22 cellular contexts compared by ENCODE assay signal in the genomic region with DNA sequence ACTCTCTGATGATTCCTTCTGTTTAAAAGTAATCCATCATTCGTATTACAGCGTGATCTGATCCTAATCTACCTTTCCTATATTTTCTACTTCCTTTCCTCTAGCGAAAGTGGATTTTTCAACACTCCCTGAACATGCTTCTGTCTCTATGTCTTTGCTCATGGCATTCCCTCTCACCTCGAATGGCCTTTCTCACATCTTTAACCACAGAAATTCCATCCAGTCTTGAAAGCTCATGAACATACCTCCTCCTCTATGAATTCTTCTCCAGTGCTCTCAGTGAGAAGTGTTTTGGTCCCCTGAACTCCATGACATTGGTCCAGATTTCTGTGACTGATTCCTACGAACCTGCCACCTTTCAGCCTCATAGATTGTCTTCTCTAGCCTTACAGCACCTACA.
DNase-seq lines count a peak whose midpoint lies in the region; ATAC-seq, FAIRE-seq and TF ChIP-seq lines count a peak whose summit lies in the region.
"Had no signal": no experiment of that assay in that cellular context is flagged by ENCODE, and none has a peak within 500 bp of the region (broad histone marks: within the 10 kb centered on the region; RNA-seq: fewer than 3 reads in every experiment).

No MANE protein-coding gene starts in this region.

- no peaks in the 10 kb centered on the region for H3K4me1 ChIP-seq in mesenchymal stem cell (ENCODE audit: control insufficient read depth, insufficient read depth, low read depth, low read length)
- peaks cover 10 to 11% of the 10 kb centered on the region in 2 donors for H3K4me1 ChIP-seq in thyroid gland
- H3K4me1 ChIP-seq: A549, Caco-2 had no signal

- H3K27me3 ChIP-seq in mesenchymal stem cell (ENCODE audit: control insufficient read depth in 1 of 2, insufficient read depth in 1 of 2, low read length in 2 of 2), result no peaks in the 10 kb centered on the region
- H3K27me3 ChIP-seq in thyroid gland, result no peaks in the 10 kb centered on the region

- no peaks in the 10 kb centered on the region for H3K36me3 ChIP-seq in mesenchymal stem cell (ENCODE audit: control insufficient read depth in 1 of 2, insufficient read depth in 2 of 2, low read depth in 1 of 2, low read length in 2 of 2)
- H3K36me3 ChIP-seq in thyroid gland, result no peaks in the 10 kb centered on the region

- no peak overlapping the region for H2BK5ac ChIP-seq in mesenchymal stem cell (ENCODE audit: low read depth, low read length, poor library complexity, severe bottlenecking)

- H3K4me3 ChIP-seq in astrocyte of the spinal cord (ENCODE audit: low read depth, low read length), result no peak overlapping the region
- no peak overlapping the region for H3K4me3 ChIP-seq in mesenchymal stem cell (ENCODE audit: insufficient read depth in 1 of 2, low read depth in 1 of 2, low read length in 2 of 2)
- no peak overlapping the region for H3K4me3 ChIP-seq in thyroid gland (replicated peaks in 1 of 3)
- H3K4me3 ChIP-seq: A549, GM23248 had no signal

- no peak overlapping the region for H3K18ac ChIP-seq in mesenchymal stem cell (ENCODE audit: low read depth in 1 of 2, low read length in 2 of 2)

- peak; percentile 1 for DNase-seq in M059J (ENCODE audit: low read depth)
- DNase-seq in astrocyte of the spinal cord (ENCODE audit: low read depth, low spot score), result peak; percentile 16
- DNase-seq in mesenchymal stem cell, result peak; percentile 2
- peak; percentile 10 for DNase-seq in urothelium cell line (ENCODE audit: low spot score)
- DNase-seq in GM13977 (ENCODE audit: low spot score), result no peak
- DNase-seq in HUDEP-2 (lab: John Stamatoyannopoulos, UW; ENCODE audit: unreplicated experiment in 76 of 76), result no peak
- DNase-seq in thyroid gland, result no peak
- DNase-seq: AML-193; Caco-2; CD4-positive, alpha-beta T cell; GM23248; HFFc6; KBM-7 had no signal

- no peak overlapping the region for H4K8ac ChIP-seq in mesenchymal stem cell (ENCODE audit: low read length)

- ATAC-seq in GM21360 (IDR thresholded peaks at IDR 0.05; ENCODE audit: unreplicated experiment), result no peak
- ATAC-seq: A549, HCT116, HepG2 had no signal

- no peak overlapping the region for H3K14ac ChIP-seq in mesenchymal stem cell (ENCODE audit: low read length in 2 of 2)

- H3K4me2 ChIP-seq in mesenchymal stem cell (ENCODE audit: low read length, poor library complexity, severe bottlenecking), result no peak overlapping the region
- H3K4me2 ChIP-seq: A549 had no signal

- H3K9ac ChIP-seq in mesenchymal stem cell (ENCODE audit: low read length), result no peak overlapping the region
- H3K9ac ChIP-seq: GM23248 had no signal

- H3K4ac ChIP-seq in mesenchymal stem cell (ENCODE audit: low read depth in 1 of 2, low read length in 2 of 2), result no peak overlapping the region

- intact Hi-C loops in thyroid gland (cut with DNase I), result no loop called here

- H2BK12ac ChIP-seq in mesenchymal stem cell (ENCODE audit: low read length in 2 of 2), result no peak overlapping the region

- TF ChIP-seq POLR2A in thyroid gland (IDR thresholded peaks at IDR 0.05), result no peak

- no peak overlapping the region for H2AFZ ChIP-seq in mesenchymal stem cell (ENCODE audit: low read depth, low read length)
- H2AFZ ChIP-seq: GM23248 had no signal

- WGBS in mesenchymal stem cell, result 75% methylated on average over 4 of the region's 5 CpGs
- WGBS in thyroid gland, 2 donors, result 81 to 90% methylated on average over 5 of the region's 5 CpGs

- H2AK5ac ChIP-seq in mesenchymal stem cell (ENCODE audit: low read length, severe bottlenecking), result no peak overlapping the region

- H3K27ac ChIP-seq in mesenchymal stem cell (ENCODE audit: low read length, poor library complexity, severe bottlenecking) (no peak overlapping the region), thyroid gland (no peak overlapping the region)
- H3K27ac ChIP-seq: A549, C4-2B, GM23248 had no signal

- no peak for FAIRE-seq in urothelium cell line (lab: Jason Lieb, UNC)
- FAIRE-seq: A549, D721Med, G401.6, GM12892, HepG2, HTR-8/SVneo had no signal

- no peak overlapping the region for H2BK15ac ChIP-seq in mesenchymal stem cell (ENCODE audit: low read depth, poor library complexity, severe bottlenecking)

- H2BK120ac ChIP-seq in mesenchymal stem cell (ENCODE audit: low read depth, low read length), result no peak overlapping the region

- no peak overlapping the region for H3K23ac ChIP-seq in mesenchymal stem cell (ENCODE audit: low read length in 2 of 2)

- H3K79me1 ChIP-seq in mesenchymal stem cell (replicated peaks; ENCODE audit: low read length, poor library complexity, severe bottlenecking), result no peaks in the 10 kb centered on the region

- H3K9me3 ChIP-seq in mesenchymal stem cell (ENCODE audit: control insufficient read depth, low read length) (no peaks in the 10 kb centered on the region), thyroid gland (no peaks in the 10 kb centered on the region)
- H3K9me3 ChIP-seq: A549, Caco-2 had no signal

- TF ChIP-seq CTCF in astrocyte of the spinal cord (IDR thresholded peaks at IDR 0.05; ENCODE audit: low read depth, low read length) (no peak), GM13977 (IDR thresholded peaks at IDR 0.05; ENCODE audit: extremely low read depth, insufficient read depth, missing control alignments) (no peak), thyroid gland (IDR thresholded peaks at IDR 0.05) (no peak)

- H4K91ac ChIP-seq in mesenchymal stem cell (ENCODE audit: low read length), result no peak overlapping the region

- in situ Hi-C loops in astrocyte of the spinal cord (cut with HindIII; ENCODE audit: low sequenced_read_pairs) (no loop called here), GM13977 (cut with MboI; ENCODE audit: low pct_unique_long_range_greater_than_20kb, low sequenced_read_pairs, unreplicated experiment) (no loop called here)

Comparison
In these comparisons a context has a peak if more than half of its experiments do, and no peak if none do; other contexts are left out.
1. DNase-seq: peak in M059J (single experiment), astrocyte of the spinal cord (single experiment), mesenchymal stem cell (single experiment) and urothelium cell line (single experiment); none in GM13977 (single experiment), HUDEP-2 (0 of 76) and thyroid gland (0 of 2).